24 cellular contexts compared by ENCODE assay signal in the genomic region with DNA sequence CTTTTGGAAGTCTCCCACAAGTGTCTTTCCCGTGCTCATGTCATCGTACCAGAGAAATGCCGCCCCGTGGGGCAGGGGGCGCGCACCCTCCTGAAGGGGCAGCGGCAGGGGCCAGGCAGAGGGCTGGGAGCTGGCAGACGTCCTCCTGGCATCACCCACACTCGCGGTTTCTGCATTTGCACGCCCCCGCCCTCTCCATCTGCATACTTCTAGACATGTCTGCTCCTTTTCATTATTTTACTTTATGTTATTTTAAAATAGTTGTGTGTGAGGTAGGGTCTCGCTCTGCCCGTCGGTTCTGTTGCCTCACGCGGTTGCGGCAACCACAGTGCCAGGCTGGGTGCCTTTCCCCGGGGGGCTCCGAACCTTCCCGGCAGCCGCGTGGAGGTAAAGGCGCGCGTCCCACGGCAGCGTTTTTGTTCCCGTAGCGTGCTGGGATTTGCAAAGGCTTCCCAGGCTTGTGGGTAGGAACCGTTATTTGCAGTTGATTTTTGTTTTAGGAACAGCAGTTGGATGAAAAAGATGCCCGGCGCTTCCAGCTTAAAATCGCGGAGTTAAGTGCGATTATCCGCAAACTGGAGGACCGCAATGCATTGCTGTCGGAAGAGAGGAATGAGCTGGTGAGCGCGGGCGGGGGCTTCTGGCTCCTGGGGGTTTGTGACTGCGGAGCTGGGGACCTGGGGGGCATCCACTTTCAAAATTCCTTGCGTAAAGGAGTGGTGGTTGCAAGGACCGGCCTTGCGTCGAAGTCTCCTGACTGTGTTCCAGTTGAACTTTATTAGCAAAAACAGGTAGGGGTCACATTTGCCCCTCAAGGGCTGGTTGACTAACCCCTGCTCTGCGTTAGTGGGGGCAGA. TPM values are rescaled to one million over a fixed set of nuclear protein-coding genes. Genes with fewer than 3 reads are reported as not detected.
DNase-seq lines count a peak whose midpoint lies in the region; ATAC-seq and TF ChIP-seq lines count a peak whose summit lies in the region.
"Had no signal": no experiment of that assay in that cellular context is flagged by ENCODE, and none has a peak within 500 bp of the region (broad histone marks: within the 10 kb centered on the region; RNA-seq: fewer than 3 reads in every experiment).

No MANE protein-coding gene starts in this region.

- no peaks in the 10 kb centered on the region for H3K27me3 ChIP-seq in BE2C
- H3K27me3 ChIP-seq in neuronal stem cell (ENCODE audit: control insufficient read depth in 3 of 3, insufficient read depth in 3 of 3, low read depth in 1 of 3, low read length in 3 of 3), result peaks cover 0 to 18% (median 2%) of the 10 kb centered on the region in 3 experiments
- H3K27me3 ChIP-seq in WERI-Rb-1 (ENCODE audit: insufficient read depth, low read depth, severe bottlenecking), result no peaks in the 10 kb centered on the region
- H3K27me3 ChIP-seq: SJCRH30 had no signal

- no peak for ATAC-seq in activated CD4-positive, alpha-beta T cell treated with anti-CD3 and anti-CD28 coated beads for 36 hours
- ATAC-seq in left cardiac atrium, result no peak
- ATAC-seq in GM21526 (IDR thresholded peaks at IDR 0.05; ENCODE audit: low FRiP score, unreplicated experiment), result no peak
- ATAC-seq: HCT116 had no signal

- H2BK15ac ChIP-seq in neuronal stem cell (ENCODE audit: low read length), result no peak overlapping the region

- H3K27ac ChIP-seq in neuronal stem cell (replicated peaks; ENCODE audit: low read length), result no peak overlapping the region
- no peak overlapping the region for H3K27ac ChIP-seq in WERI-Rb-1
- H3K27ac ChIP-seq: 22Rv1, SJCRH30 had no signal

- POLR2A ChIA-PET in activated CD4-positive, alpha-beta T cell treated with anti-CD3 and anti-CD28 coated beads for 36 hours (lab: Charles Lee), result no interaction called here

- H3K4me3 ChIP-seq in BE2C (ENCODE audit: low read depth, low read length) (no peak overlapping the region), neuronal stem cell (ENCODE audit: low read length in 2 of 2) (no peak overlapping the region), WERI-Rb-1 (ENCODE audit: low read depth, low read length) (no peak overlapping the region)
- H3K4me3 ChIP-seq: SJCRH30 had no signal

- peaks cover 9% of the 10 kb centered on the region for H3K27me3 Mint-ChIP-seq in activated CD4-positive, alpha-beta T cell treated with anti-CD3 and anti-CD28 coated beads for 36 hours

- H3K14ac ChIP-seq in neuronal stem cell (ENCODE audit: low read length), result peak overlapping the region; percentile 27

- H3K4me1 Mint-ChIP-seq in activated CD4-positive, alpha-beta T cell treated with anti-CD3 and anti-CD28 coated beads for 36 hours, result no peaks in the 10 kb centered on the region

- H3K9me3 Mint-ChIP-seq in activated CD4-positive, alpha-beta T cell treated with anti-CD3 and anti-CD28 coated beads for 36 hours (ENCODE audit: low read depth), result no peaks in the 10 kb centered on the region

- no peak overlapping the region for H2BK5ac ChIP-seq in neuronal stem cell (ENCODE audit: low read length)

- CTCF ChIA-PET in activated CD4-positive, alpha-beta T cell treated with anti-CD3 and anti-CD28 coated beads for 36 hours (lab: Charles Lee), result interaction anchor here (1.1 kb wide), 1 partner anchor 9 kb away, joined by 3 read pairs; no protein-coding TSS in a partner anchor

- H3K4ac ChIP-seq in neuronal stem cell (ENCODE audit: low read length), result no peak overlapping the region

- no peak overlapping the region for H3K27ac Mint-ChIP-seq in activated CD4-positive, alpha-beta T cell treated with anti-CD3 and anti-CD28 coated beads for 36 hours

- H3K9ac ChIP-seq in neuronal stem cell (ENCODE audit: low read depth, low read length, poor library complexity), result no peak overlapping the region

- TF ChIP-seq CTCF in BE2C (IDR thresholded peaks at IDR 0.05; ENCODE audit: low read depth, low read length) (no peak), WERI-Rb-1 (IDR thresholded peaks at IDR 0.05; ENCODE audit: low read depth, low read length) (no peak)

- H3K23ac ChIP-seq in neuronal stem cell (ENCODE audit: low read depth, low read length, poor library complexity), result no peak overlapping the region

- H3K4me3 Mint-ChIP-seq in activated CD4-positive, alpha-beta T cell treated with anti-CD3 and anti-CD28 coated beads for 36 hours, result no peak overlapping the region

- WGBS in neuronal stem cell (ENCODE audit: extremely low coverage in 2 of 2, insufficient read length in 2 of 2, insufficient replicate concordance in 1 of 2), 2 donors, result no CpG with 5 or more reads among the region's 48 CpGs

- no peaks in the 10 kb centered on the region for H3K36me3 Mint-ChIP-seq in activated CD4-positive, alpha-beta T cell treated with anti-CD3 and anti-CD28 coated beads for 36 hours (ENCODE audit: low read depth)

- H3K4me2 ChIP-seq in neuronal stem cell (ENCODE audit: insufficient read depth, low read length, poor library complexity, severe bottlenecking), result no peak overlapping the region

- no peak overlapping the region for H2BK12ac ChIP-seq in neuronal stem cell (ENCODE audit: low read length)

- no peak overlapping the region for H2BK120ac ChIP-seq in neuronal stem cell (ENCODE audit: low read depth, low read length)

- peaks cover 4% of the 10 kb centered on the region for H3K79me1 ChIP-seq in neuronal stem cell (ENCODE audit: low read depth, low read length)

- peak overlapping the region; percentile 74 for H2AK5ac ChIP-seq in neuronal stem cell (ENCODE audit: low read depth, low read length)

- H3K36me3 ChIP-seq in BE2C, result no peaks in the 10 kb centered on the region
- peaks cover 0 to 2% of the 10 kb centered on the region in 2 donors for H3K36me3 ChIP-seq in neuronal stem cell (replicated peaks in 1 of 2; ENCODE audit: control insufficient read depth in 2 of 2, insufficient read depth in 2 of 2, low read length in 2 of 2)
- no peaks in the 10 kb centered on the region for H3K36me3 ChIP-seq in WERI-Rb-1
- H3K36me3 ChIP-seq: SJCRH30 had no signal

- no peak overlapping the region for H2AFZ ChIP-seq in neuronal stem cell (ENCODE audit: low read length)

- H3K9me3 ChIP-seq in BE2C (no peaks in the 10 kb centered on the region), neuronal stem cell (replicated peaks in 1 of 2; ENCODE audit: control insufficient read depth in 2 of 2, insufficient read depth in 1 of 2, low read depth in 1 of 2, low read length in 2 of 2) (peaks cover 3 to 5% of the 10 kb centered on the region in 2 donors), WERI-Rb-1 (ENCODE audit: severe bottlenecking) (no peaks in the 10 kb centered on the region)
- H3K9me3 ChIP-seq: SJCRH30 had no signal

- peak overlapping the region; percentile 30 for H3K18ac ChIP-seq in neuronal stem cell (ENCODE audit: low read length)

- peak; percentile 1 for DNase-seq in activated CD4-positive, alpha-beta T cell treated with anti-CD3 and anti-CD28 coated beads for 36 hours
- DNase-seq in activated CD4-positive, alpha-beta T cell treated with anti-CD3 and anti-CD28 coated beads for 1 hour, result no peak
- DNase-seq in BE2C (peak; percentile 4), left cardiac atrium (peak; percentile 9), neuronal stem cell (ENCODE audit: low spot score) (no peak), WERI-Rb-1 (no peak), AG08395 (ENCODE audit: low spot score) (no peak)
- DNase-seq: ACHN; DMS53; GDM1; GOT3; KG1; NCI-H1105; NCI-H146; NCI-H2029; NCI-H226; NCI-H510A treated with DMSO at 0.1 percent for 48 hours; NCI-H748 treated with DMSO at 0.1 percent for 48 hours; NK-92 treated with Interleukin-12 subunit alpha and Interleukin-12 subunit beta, amount 100 ng/mL, for 24 hours; SJCRH30 had no signal

- intact Hi-C loops in activated CD4-positive, alpha-beta T cell treated with anti-CD3 and anti-CD28 coated beads for 36 hours (cut with DNase I, micrococcal nuclease), result loop anchor here in 1 of 2 experiments (5.0 kb wide), 1 partner anchor 387 kb away; no protein-coding TSS in a partner anchor
- intact Hi-C loops in left cardiac atrium (cut with DNase I), result no loop called here

- H4K91ac ChIP-seq in neuronal stem cell (ENCODE audit: low read depth, low read length, poor library complexity), result no peak overlapping the region

- H3K4me1 ChIP-seq in BE2C, result peaks cover 10% of the 10 kb centered on the region
- H3K4me1 ChIP-seq in neuronal stem cell (ENCODE audit: control insufficient read depth in 2 of 2, insufficient read depth in 1 of 2, low read depth in 1 of 2, low read length in 2 of 2), result peaks cover 3 to 6% of the 10 kb centered on the region in 2 donors

- no peak overlapping the region for H4K8ac ChIP-seq in neuronal stem cell (ENCODE audit: low read depth, low read length)

RNA-seq across cellular contexts. Expression of gene DPYSL4, which starts 52.0 kb away (rescaled TPM):
- total RNA-seq in activated CD4-positive, alpha-beta T cell treated with anti-CD3 and anti-CD28 coated beads for 36 hours, result 10 to 100 TPM; 15.0 to 15.2 TPM
- polyA plus RNA-seq in BE2C (2012; ENCODE audit: insufficient read depth, insufficient read length, low read depth), result 15.0 TPM
- total RNA-seq in left cardiac atrium, result 1 to 10 TPM; 1.4 to 9.9 TPM
- polyA plus RNA-seq in neuronal stem cell (2013, experiment 1 of 2), result 27.1 TPM
- polyA plus RNA-seq in neuronal stem cell (2013, experiment 2 of 2), result 25.4 TPM
- total RNA-seq: HT1080, SJCRH30 had no signal

Comparison
In these comparisons a context has a peak if more than half of its experiments do, and no peak if none do; other contexts are left out.
1. DNase-seq: peak in activated CD4-positive, alpha-beta T cell treated with anti-CD3 and anti-CD28 coated beads for 36 hours (single experiment), BE2C (single experiment) and left cardiac atrium (single experiment); none in activated CD4-positive, alpha-beta T cell treated with anti-CD3 and anti-CD28 coated beads for 1 hour (single experiment), neuronal stem cell (single experiment), WERI-Rb-1 (single experiment) and AG08395 (single experiment).